Comparison of ENCODE assay signal across 26 cellular contexts in the genomic region with DNA sequence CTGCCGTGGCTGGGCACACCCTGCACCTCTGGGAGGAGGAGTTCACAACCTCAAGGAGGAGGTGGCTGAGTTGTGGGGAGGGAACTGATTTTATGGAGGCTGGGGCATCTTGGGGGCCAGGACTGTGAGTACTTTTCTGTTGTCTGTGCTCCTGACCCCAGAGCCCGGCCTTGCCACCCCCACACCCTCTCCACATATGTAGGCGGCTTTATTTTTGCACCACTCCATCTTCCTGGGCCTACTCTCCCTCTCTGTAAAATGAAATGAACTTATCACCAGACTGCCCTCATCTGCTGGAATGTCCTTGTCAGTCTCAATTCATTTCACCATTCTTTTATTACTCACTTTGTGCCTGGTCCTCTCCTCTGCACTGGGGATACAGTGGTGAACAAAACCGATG. TPM values are rescaled to one million over a fixed set of nuclear protein-coding genes. Genes with fewer than 3 reads are reported as not detected.
DNase-seq lines count a peak whose midpoint lies in the region; ATAC-seq, FAIRE-seq and TF ChIP-seq lines count a peak whose summit lies in the region.
"Had no signal": no experiment of that assay in that cellular context is flagged by ENCODE, and none has a peak within 500 bp of the region (broad histone marks: within the 10 kb centered on the region; RNA-seq: fewer than 3 reads in every experiment).

No MANE protein-coding gene starts in this region.

- H2AFZ ChIP-seq in H9 (ENCODE audit: low read length) (no peak overlapping the region), H1 (ENCODE audit: low read length) (no peak overlapping the region)
- H2AFZ ChIP-seq: GM23248 had no signal

- peaks cover 58% of the 10 kb centered on the region for H3K27me3 ChIP-seq in H9 (ENCODE audit: insufficient read depth, low read length)
- peaks cover 61 to 68% (median 66%) of the 10 kb centered on the region in 4 experiments for H3K27me3 ChIP-seq in H1 (replicated peaks in 1 of 4; ENCODE audit: control insufficient read depth in 3 of 4, extremely low read depth in 1 of 4, insufficient read depth in 3 of 4, low read length in 3 of 4)
- H3K27me3 ChIP-seq in spleen (replicated peaks in 1 of 7): peaks cover 0 to 97% (median 56%) of the 10 kb centered on the region in 7 donors

- H2AK5ac ChIP-seq in H9 (ENCODE audit: insufficient read length, low read length) (no peak overlapping the region), H1 (ENCODE audit: low read depth, low read length) (no peak overlapping the region)

- TF ChIP-seq CTCF in H9 (conservative IDR thresholded peaks at IDR 0.05) (no peak), H1 (IDR thresholded peaks at IDR 0.05; ENCODE audit: control extremely low read depth in 1 of 3, insufficient read depth in 1 of 3, low read depth in 1 of 3, low read length in 3 of 3) (no peak), neural crest cell (conservative IDR thresholded peaks at IDR 0.05) (no peak), spleen (IDR thresholded peaks at IDR 0.05 in 8 of 11, conservative IDR thresholded peaks at IDR 0.05 in 3 of 11) (no peak)

- no peak overlapping the region for H3K4ac ChIP-seq in H9 (ENCODE audit: low read depth, low read length)
- H3K4ac ChIP-seq in H1 (replicated peaks; ENCODE audit: insufficient read length, low read depth, low read length): no peak overlapping the region

- no peak overlapping the region for H2BK5ac ChIP-seq in H9 (ENCODE audit: insufficient read length, low read length)
- no peak overlapping the region for H2BK5ac ChIP-seq in H1 (ENCODE audit: low read depth, low read length)

- H3K23me2 ChIP-seq in H9 (ENCODE audit: insufficient read length, low read depth, low read length, poor library complexity, severe bottlenecking) (peaks cover 3% of the 10 kb centered on the region), H1 (ENCODE audit: low read depth, low read length) (0 out of 2 replicates have a peak, but pooled peaks cover 1% of the 10 kb centered on the region)

- intact Hi-C loops in spleen (cut with DNase I; ENCODE audit: low total_unique reads): no loop called here

- H3K27me3 Mint-ChIP-seq in H9 (ENCODE audit: low read depth) (peaks cover 18% of the 10 kb centered on the region), neural crest cell (ENCODE audit: low read depth) (peaks cover 12% of the 10 kb centered on the region)

- no peak for TF ChIP-seq POLR2A in H1 (IDR thresholded peaks at IDR 0.05; ENCODE audit: control extremely low read depth in 1 of 2, low read depth in 2 of 2, low read length in 2 of 2)
- no peak for TF ChIP-seq POLR2A in spleen (IDR thresholded peaks at IDR 0.05)

- no peak overlapping the region for H3T11ph ChIP-seq in H9 (ENCODE audit: low read length)

- H3K79me2 ChIP-seq in H9 (ENCODE audit: insufficient read depth, low read length): no peaks in the 10 kb centered on the region
- no peaks in the 10 kb centered on the region for H3K79me2 ChIP-seq in H1 (ENCODE audit: control insufficient read depth in 1 of 2, insufficient read depth in 2 of 2, low read length in 2 of 2)

- H3K56ac ChIP-seq in H9 (ENCODE audit: insufficient read length, low read depth, low read length): no peak overlapping the region
- H3K56ac ChIP-seq in H1 (replicated peaks; ENCODE audit: insufficient read length, low read depth, low read length): no peak overlapping the region

- H3K9me3 ChIP-seq in H9 (ENCODE audit: control insufficient read depth, low read depth, low read length): no peaks in the 10 kb centered on the region
- H3K9me3 ChIP-seq in H1 (ENCODE audit: insufficient read depth in 2 of 2, low read depth in 1 of 2, low read length in 1 of 2): 0 out of 4 replicates have a peak, but pooled peaks cover 0 to 5% of the 10 kb centered on the region in 2 experiments
- H3K9me3 ChIP-seq in spleen: no peaks in the 10 kb centered on the region
- H3K9me3 ChIP-seq: A549; BE2C; BLaER1 treated with 17β-estradiol and CSF1 and Interleukin-3, amounts not matched to agents 10 nM and 100 nM had no signal

- H4K8ac ChIP-seq in H9 (replicated peaks; ENCODE audit: insufficient read length, low read depth, low read length) (no peak overlapping the region), H1 (ENCODE audit: extremely low read depth, insufficient read depth, low read length) (no peak overlapping the region)

- CTCF ChIA-PET in H1 (lab: Charles Lee; ENCODE audit: partially characterized antibody): interaction anchor here (0.8 to 4.8 kb wide), 36 partner anchors 9 to 276 kb away, joined by 3 to 49 read pairs (median 9); a partner anchor contains a TSS

- H2BK12ac ChIP-seq in H9 (ENCODE audit: insufficient read length, low read depth, low read length) (no peak overlapping the region), H1 (ENCODE audit: low read depth, low read length) (0 out of 2 replicates have a peak overlapping the region, but pooled peaks have one; percentile 11)

- no peaks in the 10 kb centered on the region for H3K36me3 ChIP-seq in H1 (ENCODE audit: control insufficient read depth in 2 of 4, insufficient read depth in 4 of 4, low read length in 3 of 4)
- H3K36me3 ChIP-seq in spleen: no peaks in the 10 kb centered on the region
- H3K36me3 ChIP-seq: BE2C; BLaER1 treated with 17β-estradiol and CSF1 and Interleukin-3, amounts not matched to agents 10 nM and 100 nM had no signal

- no peak for DNase-seq in H9
- no peak for DNase-seq in H1 (ENCODE audit: low read depth in 1 of 2, low spot score in 2 of 2)
- no peak for DNase-seq in neural crest cell (ENCODE audit: low read depth, low spot score)
- DNase-seq in RPMI8226: no peak
- DNase-seq in NCI-H446 (lab: John Stamatoyannopoulos, UW): no peak
- no peak for DNase-seq in spleen
- DNase-seq: AML-193; BE2C; CD4-positive, alpha-beta T cell; CD8-positive, alpha-beta memory T cell; DMS 273 treated with DMSO at 0.1 percent for 48 hours; DMS79 treated with DMSO at 0.1 percent for 48 hours; GF-D8; HCEC 1CT had no signal

- H4K5ac ChIP-seq in H9 (ENCODE audit: insufficient read length, low read depth, low read length): no peak overlapping the region
- H4K5ac ChIP-seq in H1 (ENCODE audit: insufficient read length, low read depth, low read length): no peak overlapping the region

- H2BK20ac ChIP-seq in H9 (ENCODE audit: low read depth, low read length, poor library complexity, severe bottlenecking) (no peak overlapping the region), H1 (ENCODE audit: low read length) (no peak overlapping the region)

- H4K91ac ChIP-seq in H9 (ENCODE audit: insufficient read length, low read depth, low read length) (no peak overlapping the region), H1 (replicated peaks; ENCODE audit: insufficient read length, low read length) (no peak overlapping the region)

- peaks cover 0 to 3% of the 10 kb centered on the region in 2 experiments; a peak in 2 of 5 replicates for H3K9me3 Mint-ChIP-seq in H9
- H3K9me3 Mint-ChIP-seq in neural crest cell: no peaks in the 10 kb centered on the region
- H3K9me3 Mint-ChIP-seq: CD4-positive, alpha-beta T cell; CD8-positive, alpha-beta memory T cell had no signal

- H3K4me2 ChIP-seq in H9 (ENCODE audit: insufficient read depth, insufficient read length, low read length): peak overlapping the region; percentile 10
- H3K4me2 ChIP-seq in H1 (ENCODE audit: insufficient read depth in 1 of 2, low read depth in 2 of 2, low read length in 2 of 2): peak overlapping the region; percentile 24 to 64; a peak in 3 of 4 replicates
- H3K4me2 ChIP-seq: BLaER1 treated with 17β-estradiol and CSF1 and Interleukin-3, amounts not matched to agents 10 nM and 100 nM had no signal

- H2BK15ac ChIP-seq in H9 (ENCODE audit: low read depth, low read length) (no peak overlapping the region), H1 (ENCODE audit: low read length) (no peak overlapping the region)

- H3K27ac Mint-ChIP-seq in H9 (no peak overlapping the region), neural crest cell (ENCODE audit: unreplicated experiment) (no peak overlapping the region)
- H3K27ac Mint-ChIP-seq: CD14-positive monocyte; CD4-positive, alpha-beta T cell; CD8-positive, alpha-beta memory T cell had no signal

- H3K79me1 ChIP-seq in H9 (ENCODE audit: insufficient read depth, low read depth, low read length, poor library complexity, severe bottlenecking) (no peaks in the 10 kb centered on the region), H1 (ENCODE audit: low read depth, low read length) (no peaks in the 10 kb centered on the region)

- peaks cover 22 to 52% of the 10 kb centered on the region in 2 experiments for H3K4me1 Mint-ChIP-seq in H9
- H3K4me1 Mint-ChIP-seq in neural crest cell: peaks cover 28% of the 10 kb centered on the region

- H3K36me3 Mint-ChIP-seq in H9 (ENCODE audit: insufficient read depth in 1 of 3, low read depth in 3 of 3) (no peaks in the 10 kb centered on the region; a peak in 2 of 7 replicates), neural crest cell (ENCODE audit: low read depth) (peaks cover 5% of the 10 kb centered on the region)
- H3K36me3 Mint-ChIP-seq: CD14-positive monocyte; CD8-positive, alpha-beta memory T cell had no signal

- POLR2A ChIA-PET in H1 (lab: Charles Lee; ENCODE audit: partially characterized antibody): interaction anchor here (1.0 to 1.6 kb wide), 4 partner anchors 14 to 275 kb away, joined by 3 to 4 read pairs (median 3); no protein-coding TSS in a partner anchor

- H3K9ac ChIP-seq in H9 (ENCODE audit: extremely low read depth, insufficient read length, low read length) (no peak overlapping the region), H1 (replicated peaks in 1 of 4; ENCODE audit: extremely low read depth in 1 of 4, low read depth in 3 of 4, low read length in 3 of 4) (no peak overlapping the region)
- H3K9ac ChIP-seq: BLaER1 treated with 17β-estradiol and CSF1 and Interleukin-3, amounts not matched to agents 10 nM and 100 nM; GM23248 had no signal

- H3K4me1 ChIP-seq in H9 (ENCODE audit: insufficient read depth, low read length) (peaks cover 3% of the 10 kb centered on the region; the same call in 1 of the 2 replicates), H1 (replicated peaks in 1 of 4; ENCODE audit: control insufficient read depth in 3 of 4, insufficient read depth in 4 of 4, low read length in 3 of 4) (peaks cover 4 to 18% (median 12%) of the 10 kb centered on the region in 4 experiments), spleen (peaks cover 0 to 15% (median 0%) of the 10 kb centered on the region in 6 donors)
- H3K4me1 ChIP-seq: A549; BE2C; BLaER1 treated with 17β-estradiol and CSF1 and Interleukin-3, amounts not matched to agents 10 nM and 100 nM had no signal

- H3K4me3 ChIP-seq in H1 (ENCODE audit: extremely low read depth in 1 of 4, insufficient read depth in 2 of 4, low read depth in 3 of 4, low read length in 4 of 4) (no peak overlapping the region), spleen (no peak overlapping the region)
- H3K4me3 ChIP-seq: A549; BLaER1 treated with 17β-estradiol and CSF1 and Interleukin-3, amounts not matched to agents 10 nM and 100 nM; GM23248 had no signal

- H3K14ac ChIP-seq in H9 (ENCODE audit: insufficient read depth, low read length) (no peak overlapping the region), H1 (ENCODE audit: insufficient read length) (no peak overlapping the region)

- H3K4me3 Mint-ChIP-seq in H9 (no peak overlapping the region), neural crest cell (peak overlapping the region; percentile 66)
- H3K4me3 Mint-ChIP-seq: CD4-positive, alpha-beta T cell had no signal

- H3K23ac ChIP-seq in H9 (ENCODE audit: insufficient read length, low read depth, low read length) (no peak overlapping the region), H1 (ENCODE audit: insufficient read length) (no peak overlapping the region)

- no peak for TF ChIP-seq RAD21 in H1 (IDR thresholded peaks at IDR 0.05 in 1 of 2, conservative IDR thresholded peaks at IDR 0.05 in 1 of 2; ENCODE audit: low read depth in 2 of 2, low read length in 2 of 2)

- H4K20me1 ChIP-seq in H9 (ENCODE audit: control insufficient read depth, insufficient read depth, insufficient read length): no peaks in the 10 kb centered on the region
- peaks cover 6 to 19% of the 10 kb centered on the region in 2 experiments for H4K20me1 ChIP-seq in H1 (replicated peaks in 1 of 2; ENCODE audit: control insufficient read depth in 1 of 2, insufficient read depth in 2 of 2, low read length in 2 of 2)

- H3K18ac ChIP-seq in H9 (ENCODE audit: insufficient read length, low read depth, low read length) (no peak overlapping the region), H1 (ENCODE audit: extremely low read depth, low read length) (no peak overlapping the region)

- H3K27ac ChIP-seq in H9 (ENCODE audit: insufficient read length, low read depth, low read length) (no peak overlapping the region), H1 (ENCODE audit: low read depth, low read length) (no peak overlapping the region), spleen (no peak overlapping the region)
- H3K27ac ChIP-seq: BLaER1 treated with 17β-estradiol and CSF1 and Interleukin-3, amounts not matched to agents 10 nM and 100 nM; GM23248 had no signal

- H2BK120ac ChIP-seq in H9 (ENCODE audit: low read depth, low read length, poor library complexity, severe bottlenecking) (no peak overlapping the region), H1 (replicated peaks; ENCODE audit: low read depth, low read length) (no peak overlapping the region)

- no peak for TF ChIP-seq EP300 in H1 (IDR thresholded peaks at IDR 0.05; ENCODE audit: borderline replicate concordance in 1 of 2, low read depth in 2 of 2, low read length in 2 of 2)

- no CpG with 5 or more reads among the region's 4 CpGs for WGBS in H9 (ENCODE audit: extremely low coverage, insufficient read length, low lambda C conversion rate)
- WGBS in H1 (ENCODE audit: extremely low coverage in 1 of 2, insufficient coverage in 1 of 2, insufficient read length in 1 of 2, insufficient replicate concordance in 2 of 2, low coverage in 1 of 2, low lambda C conversion rate in 2 of 2, missing lambda C conversion rate in 1 of 2), 2 experiments: 78% methylated on average over 4 of the region's 4 CpGs; no CpG with 5 or more reads in 1 of the 2 experiments
- WGBS in spleen, 5 donors: 53 to 77% (median 56%) methylated on average over 3 to 4 of the region's 4 CpGs

- FAIRE-seq in H1 (lab: Jason Lieb, UNC): no peak
- FAIRE-seq: A549, D721Med, GM12891, GM18507, GM19239, H54 had no signal

- no peak for ATAC-seq in HG03442 (IDR thresholded peaks at IDR 0.05; ENCODE audit: unreplicated experiment)

RNA-seq across cellular contexts. Expression of a gene that starts 12.8 kb away (rescaled TPM):
- total RNA-seq in H9 (2021): 0.07 TPM in 1 of 2 replicates, not detected in the other
- total RNA-seq in H1 (2021; fragmentation: NEBNext Ultra II Directional; extraction: Animal tissue kit (Norgen Biotek cat#: 25700)): not detected in 2 replicates
- not detected in 2 replicates for polyA plus RNA-seq in H1 (2011; rRNA removed)
- not detected for polyA plus RNA-seq in H1 (2011; cell fraction: cytosol; rRNA removed)
- not detected for polyA plus RNA-seq in H1 (2011; cell fraction: nucleus; rRNA removed)
- 0.04 TPM in 1 of 4 replicates, not detected in the others for polyA plus RNA-seq in H1 (2012, experiment 1 of 2)
- polyA plus RNA-seq in H1 (2012, experiment 2 of 2): not detected
- polyA plus RNA-seq in H1 (2013, experiment 1 of 2): under 0.01 TPM
- polyA plus RNA-seq in H1 (2013, experiment 2 of 2): not detected
- 0.02 TPM in 1 of 2 replicates, not detected in the other for polyA minus RNA-seq in H1 (2011; rRNA and poly(A)+ RNA removed)
- not detected for polyA minus RNA-seq in H1 (2011; cell fraction: cytosol; rRNA and poly(A)+ RNA removed)
- polyA minus RNA-seq in H1 (2011; cell fraction: nucleus; rRNA and poly(A)+ RNA removed): not detected
- 17.3 and 19.4 TPM in 2 replicates for total RNA-seq in neural crest cell
- total RNA-seq in spleen: 1 to 10 TPM in 3 of 7 donors, under 1 TPM in 4; 0.37 to 1.7 (median 0.92) TPM
- under 1 TPM; 0.09 to 0.26 (median 0.09) TPM for polyA plus RNA-seq in spleen

RNA-seq across cellular contexts. Expression of a gene that starts 34.5 kb away (rescaled TPM):
- total RNA-seq in H9 (2021): 0.11 and 0.15 TPM in 2 replicates
- total RNA-seq in H1 (2021; fragmentation: NEBNext Ultra II Directional; extraction: Animal tissue kit (Norgen Biotek cat#: 25700)): 0.27 TPM in 1 of 2 replicates, not detected in the other
- polyA plus RNA-seq in H1 (2011; rRNA removed): 0.18 and 0.22 TPM in 2 replicates
- 0.04 TPM for polyA plus RNA-seq in H1 (2011; cell fraction: cytosol; rRNA removed)
- 0.10 TPM for polyA plus RNA-seq in H1 (2011; cell fraction: nucleus; rRNA removed)
- polyA plus RNA-seq in H1 (2012, experiment 1 of 2): 0.25 to 0.52 TPM (median 0.38 TPM) in 4 replicates
- polyA plus RNA-seq in H1 (2012, experiment 2 of 2): 0.26 TPM
- polyA plus RNA-seq in H1 (2013, experiment 1 of 2): 0.10 TPM
- polyA plus RNA-seq in H1 (2013, experiment 2 of 2): 0.17 TPM
- 0.17 TPM in 1 of 2 replicates, not detected in the other for polyA minus RNA-seq in H1 (2011; rRNA and poly(A)+ RNA removed)
- polyA minus RNA-seq in H1 (2011; cell fraction: cytosol; rRNA and poly(A)+ RNA removed): not detected
- not detected for polyA minus RNA-seq in H1 (2011; cell fraction: nucleus; rRNA and poly(A)+ RNA removed)
- total RNA-seq in neural crest cell: 0.35 TPM in 1 of 2 replicates, not detected in the other
- not detected for total RNA-seq in spleen
- not detected for polyA plus RNA-seq in spleen
- total RNA-seq: CD4-positive, alpha-beta T cell; CD8-positive, alpha-beta memory T cell; Daoy; G401; GM23248 had no signal
- polyA plus RNA-seq: CD14-positive monocyte; CD8-positive, alpha-beta memory T cell; GM23248 had no signal
